In the genomic region with DNA sequence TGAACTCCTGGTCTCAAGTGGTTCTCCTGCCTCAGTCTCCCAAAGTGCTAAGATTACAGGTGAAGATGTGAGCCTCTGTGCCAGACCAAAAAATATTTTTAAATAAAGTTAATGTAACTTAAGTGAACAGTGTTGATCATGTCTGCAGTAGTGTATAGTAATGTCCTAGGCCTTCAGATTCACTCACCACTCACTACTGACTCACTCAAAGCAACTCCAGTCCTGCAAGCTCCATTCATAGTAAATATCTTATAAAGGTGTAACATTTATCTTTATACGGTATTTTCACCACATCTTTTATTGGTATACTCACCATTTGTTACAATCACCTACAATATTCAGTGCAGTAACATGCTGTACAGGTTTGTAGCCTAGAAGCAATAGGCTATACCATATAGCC, we compare ENCODE assay signal across 25 cellular contexts.
"Had no signal": no experiment of that assay in that cellular context is flagged by ENCODE, and none has a peak within 500 bp of the region (broad histone marks: within the 10 kb centered on the region; RNA-seq: fewer than 3 reads in every experiment).

No MANE protein-coding gene starts in this region.

- H3K9ac ChIP-seq: neural progenitor cell, parathyroid adenoma had no signal

- H3K36me3 ChIP-seq: neural progenitor cell, ovary, right lobe of liver, sigmoid colon, stomach, thoracic aorta, thyroid gland, tibial nerve, upper lobe of left lung, vagina had no signal

- H3K27ac ChIP-seq: neural progenitor cell, ovary, parathyroid adenoma, psoas muscle, right lobe of liver, sigmoid colon, stomach, thoracic aorta, thyroid gland, tibial nerve, upper lobe of left lung, vagina had no signal

- H2AFZ ChIP-seq: neural progenitor cell, parathyroid adenoma had no signal

- H3K4me2 ChIP-seq: neural progenitor cell had no signal

- DNase-seq: occipital lobe; ovary; posterior cingulate gyrus; psoas muscle; right cardiac atrium; right lobe of liver; sigmoid colon; small intestine; stimulated activated CD4-positive, alpha-beta T cell treated with anti-CD3 and anti-CD28 coated beads, Interleukin-15, amount 100 ng/mL, for 24 hours; stimulated activated CD4-positive, alpha-beta T cell treated with anti-CD3 and anti-CD28 coated beads, Interleukin-2, amount 100 ng/mL, for 24 hours; stimulated activated CD4-positive, alpha-beta T cell treated with anti-CD3 and anti-CD28 coated beads, Interleukin-2, amount 100 ng/mL, for 48 hours; stimulated activated CD4-positive, alpha-beta T cell treated with anti-CD3 and anti-CD28 coated beads, Interleukin-4, amount 100 ng/mL, for 24 hours; stimulated activated naive B cell treated with anti-CD40 and anti-IgM and Interleukin-4, amounts not matched to agents 10 μg/mL and 1 μg/mL and 100 μg/mL, for 72 hours; stimulated activated naive CD4-positive, alpha-beta T cell treated with Interleukin-2 at 50 U/mL for 16 hours; stomach; thyroid gland; trophoblast cell; upper lobe of left lung had no signal

- ATAC-seq: psoas muscle; right cardiac atrium; right lobe of liver; stimulated activated effector memory CD8-positive, alpha-beta T cell treated with anti-CD3 and anti-CD28 coated beads, Interleukin-12 subunit alpha, Interleukin-12 subunit beta, amount 100 ng/mL, for 72 hours; stimulated activated naive B cell treated with anti-CD40 and anti-IgM and Interleukin-4, amounts not matched to agents 10 μg/mL and 1 μg/mL and 100 μg/mL, for 72 hours had no signal

- H3K4me3 ChIP-seq: neural progenitor cell, ovary, psoas muscle, right lobe of liver, sigmoid colon, stomach, thoracic aorta, thyroid gland, tibial nerve, upper lobe of left lung, vagina had no signal

- H3K27me3 ChIP-seq: neural progenitor cell, ovary, right lobe of liver, sigmoid colon, stomach, thyroid gland, tibial nerve, upper lobe of left lung, vagina had no signal

- H3K9me3 ChIP-seq: ovary, psoas muscle, right lobe of liver, sigmoid colon, stomach, thoracic aorta, thyroid gland, tibial nerve, upper lobe of left lung, vagina had no signal

- FAIRE-seq: small intestine, urothelium cell line had no signal

- H3K4me1 ChIP-seq: neural progenitor cell, psoas muscle, sigmoid colon, stomach, thyroid gland, tibial nerve, upper lobe of left lung, vagina had no signal
